ENCODE assay signal across 16 cellular contexts in the genomic region with DNA sequence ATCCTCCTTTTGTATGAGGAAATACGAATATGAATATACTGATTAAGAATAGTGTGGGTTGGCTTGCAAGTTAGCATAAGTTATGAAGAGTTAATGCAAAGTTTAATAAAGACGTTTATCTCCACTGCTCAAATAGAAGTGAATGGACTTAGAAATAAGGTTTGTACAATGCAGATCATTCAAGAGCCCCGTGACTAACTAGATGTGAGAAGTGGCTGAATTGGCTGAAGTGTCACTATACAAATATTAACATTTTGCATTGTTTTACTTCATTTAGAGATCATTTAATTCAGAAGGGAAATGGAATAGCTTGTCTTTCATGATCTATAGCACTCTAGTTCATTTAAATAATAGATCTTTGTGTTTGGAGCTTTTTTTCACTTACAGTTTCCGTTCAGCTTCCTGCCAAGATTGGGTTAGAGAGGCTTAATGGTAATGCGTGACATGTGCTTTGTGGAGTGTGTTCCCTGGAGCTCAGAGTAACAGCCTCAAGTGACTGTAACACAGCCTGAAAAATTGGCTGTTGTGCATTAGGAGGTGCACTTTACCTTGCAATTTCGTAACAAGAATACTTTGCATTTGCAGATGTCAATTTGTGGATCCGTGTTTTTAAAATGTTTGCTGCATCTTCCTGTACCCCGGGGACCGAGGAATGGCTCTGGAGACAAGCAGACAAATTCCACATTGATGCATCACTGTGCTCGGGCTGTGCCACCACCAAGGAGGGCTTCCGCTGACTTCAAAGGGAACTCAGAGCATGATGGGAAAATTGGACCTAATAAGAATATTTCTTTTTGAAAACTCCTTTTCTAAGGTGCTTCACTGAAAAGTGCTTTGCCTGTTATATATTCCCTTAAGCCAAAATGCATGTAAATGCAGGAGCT.
DNase-seq lines count a peak whose midpoint lies in the region; ATAC-seq and TF ChIP-seq lines count a peak whose summit lies in the region.
"Had no signal": no experiment of that assay in that cellular context is flagged by ENCODE, and none has a peak within 500 bp of the region (broad histone marks: within the 10 kb centered on the region; RNA-seq: fewer than 3 reads in every experiment).

No MANE protein-coding gene starts in this region.

- no TSS peak for BruUV-seq in OCI-LY7 (replicated peaks; lab: Mats Ljungman, UMichigan)

- no peaks in the 10 kb centered on the region for H3K36me3 ChIP-seq in OCI-LY7 (ENCODE audit: insufficient read depth, low read length)
- no peaks in the 10 kb centered on the region for H3K36me3 ChIP-seq in smooth muscle cell (ENCODE audit: low read depth)
- H3K36me3 ChIP-seq: esophagus squamous epithelium, pancreas, thoracic aorta had no signal

- peak; percentile 17 for DNase-seq in NCI-H1105 treated with DMSO at 0.1 percent for 48 hours (lab: John Stamatoyannopoulos, UW)
- DNase-seq in NCI-H1105 (lab: John Stamatoyannopoulos, UW) = no peak
- no peak for DNase-seq in OCI-LY7 (ENCODE audit: low spot score)
- DNase-seq in epithelial cell of esophagus (ENCODE audit: low read depth) = peak; percentile 19
- DNase-seq in smooth muscle cell (lab: John Stamatoyannopoulos, UW; ENCODE audit: unreplicated experiment) = no peak
- no peak for DNase-seq in GM13977 (ENCODE audit: low spot score)
- no peak for DNase-seq in NCI-H146 (lab: John Stamatoyannopoulos, UW)
- DNase-seq in natural killer cell treated with Interleukin-12 subunit alpha and Interleukin-12 subunit beta and Interleukin-15 and Interleukin-18, amount 100 ng/mL, for 72 hours (ENCODE audit: low spot score) = no peak
- DNase-seq: 8988T; activated CD8-positive, alpha-beta memory T cell treated with anti-CD3 and anti-CD28 coated beads, Interleukin-2, amount 50 U/mL, for 48 hours; activated naive CD8-positive, alpha-beta T cell treated with anti-CD3 and anti-CD28 coated beads for 36 hours; Caco-2; esophagus squamous epithelium; pancreas had no signal

- H3K36me3 Mint-ChIP-seq in natural killer cell treated with Interleukin-12 subunit alpha and Interleukin-12 subunit beta and Interleukin-15 and Interleukin-18, amount 100 ng/mL, for 72 hours = no peaks in the 10 kb centered on the region
- H3K36me3 Mint-ChIP-seq: activated naive CD8-positive, alpha-beta T cell treated with anti-CD3 and anti-CD28 coated beads for 36 hours had no signal

- H3K4me3 ChIP-seq in OCI-LY7 (ENCODE audit: low read depth, low read length, poor library complexity, severe bottlenecking) (no peak overlapping the region), epithelial cell of esophagus (ENCODE audit: low read length) (no peak overlapping the region), smooth muscle cell (no peak overlapping the region)
- H3K4me3 ChIP-seq: esophagus squamous epithelium, K562, pancreas, thoracic aorta had no signal

- CTCF ChIA-PET in OCI-LY7 (lab: Charles Lee; ENCODE audit: unreplicated experiment) = no interaction called here

- H3K4me1 Mint-ChIP-seq in natural killer cell treated with Interleukin-12 subunit alpha and Interleukin-12 subunit beta and Interleukin-15 and Interleukin-18, amount 100 ng/mL, for 72 hours (ENCODE audit: low read depth in 2 of 2) = no peaks in the 10 kb centered on the region

- no peak overlapping the region for H3K4me3 Mint-ChIP-seq in natural killer cell treated with Interleukin-12 subunit alpha and Interleukin-12 subunit beta and Interleukin-15 and Interleukin-18, amount 100 ng/mL, for 72 hours
- H3K4me3 Mint-ChIP-seq: activated naive CD8-positive, alpha-beta T cell treated with anti-CD3 and anti-CD28 coated beads for 36 hours had no signal

- no peaks in the 10 kb centered on the region for H3K9me3 Mint-ChIP-seq in natural killer cell treated with Interleukin-12 subunit alpha and Interleukin-12 subunit beta and Interleukin-15 and Interleukin-18, amount 100 ng/mL, for 72 hours
- H3K9me3 Mint-ChIP-seq: activated naive CD8-positive, alpha-beta T cell treated with anti-CD3 and anti-CD28 coated beads for 36 hours had no signal

- intact Hi-C loops in OCI-LY7 (cut with micrococcal nuclease; ENCODE audit: unreplicated experiment) = no loop called here

- 37% methylated on average over 11 of the region's 11 CpGs for WGBS in smooth muscle cell (ENCODE audit: low lambda C conversion rate)

- H3F3A ChIP-seq in smooth muscle cell (ENCODE audit: low read depth) = no peaks in the 10 kb centered on the region

- ATAC-seq in natural killer cell treated with Interleukin-12 subunit alpha and Interleukin-12 subunit beta and Interleukin-15 and Interleukin-18, amount 100 ng/mL, for 72 hours = no peak
- ATAC-seq: K562 had no signal

- H4K20me1 ChIP-seq in OCI-LY7 (ENCODE audit: insufficient read depth, low read length) = no peaks in the 10 kb centered on the region
- no peaks in the 10 kb centered on the region for H4K20me1 ChIP-seq in smooth muscle cell (ENCODE audit: low read depth)

- H3K9me2 ChIP-seq in OCI-LY7 (ENCODE audit: insufficient read depth, low read length) = no peaks in the 10 kb centered on the region

- peaks cover 9 to 11% of the 10 kb centered on the region in 2 donors for H3K27me3 Mint-ChIP-seq in natural killer cell treated with Interleukin-12 subunit alpha and Interleukin-12 subunit beta and Interleukin-15 and Interleukin-18, amount 100 ng/mL, for 72 hours
- H3K27me3 Mint-ChIP-seq: activated naive CD8-positive, alpha-beta T cell treated with anti-CD3 and anti-CD28 coated beads for 36 hours had no signal

- H3K4me2 ChIP-seq in OCI-LY7 (ENCODE audit: low read length) (no peak overlapping the region), smooth muscle cell (peak overlapping the region; percentile 56)

- H3K27me3 ChIP-seq in smooth muscle cell (ENCODE audit: low read depth) = no peaks in the 10 kb centered on the region
- H3K27me3 ChIP-seq: esophagus squamous epithelium, pancreas had no signal

- H3K9me3 ChIP-seq in OCI-LY7 (ENCODE audit: low read length) = no peaks in the 10 kb centered on the region
- no peaks in the 10 kb centered on the region for H3K9me3 ChIP-seq in smooth muscle cell (replicated peaks; ENCODE audit: low read depth)
- H3K9me3 ChIP-seq: Caco-2, esophagus squamous epithelium, pancreas, thoracic aorta had no signal

- no peak for TF ChIP-seq CTCF in OCI-LY7 (conservative IDR thresholded peaks at IDR 0.05; ENCODE audit: low read length)
- no peak for TF ChIP-seq CTCF in epithelial cell of esophagus (IDR thresholded peaks at IDR 0.05; ENCODE audit: insufficient read depth, low read depth, low read length, missing control alignments)
- no peak for TF ChIP-seq CTCF in smooth muscle cell (IDR thresholded peaks at IDR 0.05; ENCODE audit: borderline replicate concordance, insufficient read depth, poor library complexity, severe bottlenecking)
- no peak for TF ChIP-seq CTCF in GM13977 (IDR thresholded peaks at IDR 0.05; ENCODE audit: extremely low read depth, insufficient read depth, missing control alignments)

- no peak overlapping the region for H3K9ac ChIP-seq in smooth muscle cell (ENCODE audit: low read depth)

- H3K79me2 ChIP-seq in OCI-LY7 (ENCODE audit: insufficient read depth, low read depth, low read length) (no peaks in the 10 kb centered on the region), smooth muscle cell (ENCODE audit: low read depth) (no peaks in the 10 kb centered on the region)

- H2AFZ ChIP-seq in OCI-LY7 (ENCODE audit: low read length) (peak overlapping the region; percentile 21; the same call in 1 of the 2 replicates), smooth muscle cell (ENCODE audit: low read depth) (peak overlapping the region; percentile 14)

- POLR2A ChIA-PET in OCI-LY7 (lab: Charles Lee) = interaction anchor here (0.6 to 0.9 kb wide), 2 partner anchors 9 to 453 kb away, joined by 4 read pairs; no protein-coding TSS in a partner anchor

- H3K27ac Mint-ChIP-seq in natural killer cell treated with Interleukin-12 subunit alpha and Interleukin-12 subunit beta and Interleukin-15 and Interleukin-18, amount 100 ng/mL, for 72 hours = no peak overlapping the region
- H3K27ac Mint-ChIP-seq: activated naive CD8-positive, alpha-beta T cell treated with anti-CD3 and anti-CD28 coated beads for 36 hours had no signal

- no peak overlapping the region for H3K27ac ChIP-seq in OCI-LY7 (ENCODE audit: low read depth, low read length, poor library complexity, severe bottlenecking)
- H3K27ac ChIP-seq in smooth muscle cell (ENCODE audit: low read depth) = no peak overlapping the region
- H3K27ac ChIP-seq: esophagus squamous epithelium, pancreas, thoracic aorta had no signal

- H3K4me1 ChIP-seq in OCI-LY7 (ENCODE audit: insufficient read depth, low read length, poor library complexity, severe bottlenecking) (no peaks in the 10 kb centered on the region), smooth muscle cell (ENCODE audit: low read depth) (no peaks in the 10 kb centered on the region)
- H3K4me1 ChIP-seq: pancreas had no signal

- in situ Hi-C loops in GM13977 (cut with MboI; ENCODE audit: low pct_unique_long_range_greater_than_20kb, low sequenced_read_pairs, unreplicated experiment) = loop anchor here (25.0 kb wide), 1 partner anchor 377 kb away; no protein-coding TSS in a partner anchor

Comparison
In these comparisons a context has a peak if more than half of its experiments do, and no peak if none do; other contexts are left out.
1. DNase-seq: peak in NCI-H1105 treated with DMSO at 0.1 percent for 48 hours (single experiment) and epithelial cell of esophagus (single experiment); none in NCI-H1105 (single experiment), OCI-LY7 (single experiment), smooth muscle cell (single experiment), GM13977 (single experiment), NCI-H146 (single experiment) and natural killer cell treated with Interleukin-12 subunit alpha and Interleukin-12 subunit beta and Interleukin-15 and Interleukin-18, amount 100 ng/mL, for 72 hours (single experiment).